1 cellular context compared by ENCODE assay signal in the genomic region with DNA sequence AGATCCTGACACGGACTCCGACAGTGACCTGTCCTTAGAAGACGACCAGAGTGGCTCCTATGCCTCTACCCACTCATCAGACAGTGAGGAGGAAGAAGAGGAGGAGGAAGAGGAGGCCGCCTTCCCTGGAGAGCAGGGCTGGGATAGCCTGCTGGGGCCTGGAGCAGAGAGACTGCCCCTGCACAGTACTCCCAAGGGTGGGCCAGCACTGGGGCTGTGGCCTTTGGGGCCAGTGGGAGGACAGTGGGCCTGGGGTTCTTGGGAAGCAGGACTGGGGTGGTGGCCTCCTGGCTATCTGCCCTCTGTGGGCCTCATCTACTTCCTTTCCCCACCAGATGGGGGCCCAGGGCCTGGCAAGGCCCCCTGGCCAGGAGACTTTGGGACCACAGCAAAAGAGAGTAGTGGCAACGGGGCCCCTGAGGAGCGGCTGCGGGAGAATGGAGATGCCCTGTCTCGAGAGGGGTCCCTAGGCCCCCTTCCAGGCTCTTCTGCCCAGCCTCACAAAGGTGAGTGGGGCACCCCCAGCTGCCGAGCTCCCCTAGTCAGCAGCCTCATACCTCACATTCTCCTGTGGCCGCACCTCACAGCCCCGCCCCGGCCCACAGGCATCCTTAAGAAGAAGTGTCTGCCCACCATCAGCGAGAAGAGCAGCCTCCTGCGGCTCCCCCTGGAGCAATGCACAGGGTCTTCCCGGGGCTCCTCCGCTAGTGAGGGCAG.
TF ChIP-seq lines count a peak whose summit lies in the region.

No MANE protein-coding gene starts in this region.

TF ChIP-seq in IMR-90, 13 proteins besides CTCF, POLR2A, EP300 and RAD21:
- no peak for TF ChIP-seq MAZ (IDR thresholded peaks at IDR 0.05; ENCODE audit: borderline replicate concordance, low read depth, low read length)
- TF ChIP-seq SMC3 (IDR thresholded peaks at IDR 0.05; ENCODE audit: low read depth, low read length), result no peak
- TF ChIP-seq FOS (IDR thresholded peaks at IDR 0.05; ENCODE audit: low read depth, low read length), result no peak
- TF ChIP-seq CHD1 (IDR thresholded peaks at IDR 0.05; ENCODE audit: low read depth, low read length), result no peak
- no peak for TF ChIP-seq MXI1 (IDR thresholded peaks at IDR 0.05; ENCODE audit: borderline replicate concordance, low read depth, low read length)
- TF ChIP-seq NFE2L2 (IDR thresholded peaks at IDR 0.05; ENCODE audit: low read depth, low read length), result no peak
- no peak for TF ChIP-seq BHLHE40 (IDR thresholded peaks at IDR 0.05; ENCODE audit: low read depth, low read length)
- TF ChIP-seq CEBPB (IDR thresholded peaks at IDR 0.05; ENCODE audit: low read depth, low read length), result no peak
- TF ChIP-seq RFX5 (IDR thresholded peaks at IDR 0.05; ENCODE audit: low read depth, low read length), result no peak
- TF ChIP-seq RCOR1 (IDR thresholded peaks at IDR 0.05; ENCODE audit: insufficient replicate concordance, low read length), result no peak
- TF ChIP-seq, protein P1, sequence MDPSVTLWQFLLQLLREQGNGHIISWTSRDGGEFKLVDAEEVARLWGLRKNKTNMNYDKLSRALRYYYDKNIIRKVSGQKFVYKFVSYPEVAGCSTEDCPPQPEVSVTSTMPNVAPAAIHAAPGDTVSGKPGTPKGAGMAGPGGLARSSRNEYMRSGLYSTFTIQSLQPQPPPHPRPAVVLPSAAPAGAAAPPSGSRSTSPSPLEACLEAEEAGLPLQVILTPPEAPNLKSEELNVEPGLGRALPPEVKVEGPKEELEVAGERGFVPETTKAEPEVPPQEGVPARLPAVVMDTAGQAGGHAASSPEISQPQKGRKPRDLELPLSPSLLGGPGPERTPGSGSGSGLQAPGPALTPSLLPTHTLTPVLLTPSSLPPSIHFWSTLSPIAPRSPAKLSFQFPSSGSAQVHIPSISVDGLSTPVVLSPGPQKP (IDR thresholded peaks at IDR 0.05; ENCODE audit: borderline replicate concordance, low read depth, low read length), result no peak
- TF ChIP-seq MAFK (IDR thresholded peaks at IDR 0.05; ENCODE audit: low read depth, low read length), result no peak
- TF ChIP-seq, protein P2, sequence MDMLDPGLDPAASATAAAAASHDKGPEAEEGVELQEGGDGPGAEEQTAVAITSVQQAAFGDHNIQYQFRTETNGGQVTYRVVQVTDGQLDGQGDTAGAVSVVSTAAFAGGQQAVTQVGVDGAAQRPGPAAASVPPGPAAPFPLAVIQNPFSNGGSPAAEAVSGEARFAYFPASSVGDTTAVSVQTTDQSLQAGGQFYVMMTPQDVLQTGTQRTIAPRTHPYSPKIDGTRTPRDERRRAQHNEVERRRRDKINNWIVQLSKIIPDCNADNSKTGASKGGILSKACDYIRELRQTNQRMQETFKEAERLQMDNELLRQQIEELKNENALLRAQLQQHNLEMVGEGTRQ (IDR thresholded peaks at IDR 0.05; ENCODE audit: low read depth, low read length), result no peak
TF ChIP-seq in IMR-90: peak in this region for 0.
